Comparison of ENCODE assay signal across 18 cellular contexts in the genomic region with DNA sequence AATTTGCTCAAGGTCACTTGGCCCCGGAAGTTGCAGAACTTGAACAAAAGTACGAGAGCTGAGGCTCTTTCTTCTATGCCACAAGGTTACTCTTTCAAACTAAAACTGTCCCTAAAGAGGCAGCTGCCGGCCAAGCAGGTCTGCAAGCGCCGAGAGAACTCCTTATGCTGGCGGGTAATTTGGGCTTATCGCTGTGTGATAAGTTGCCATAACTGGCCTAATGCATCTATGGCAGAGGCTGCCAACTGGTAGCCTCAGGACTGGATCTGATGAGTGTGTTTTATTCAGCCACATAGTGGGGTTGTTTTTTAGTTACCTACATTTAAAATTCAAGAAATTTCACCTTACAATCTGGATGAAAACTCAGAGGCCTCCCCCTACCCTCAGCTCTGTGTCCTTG.
"Had no signal": no experiment of that assay in that cellular context is flagged by ENCODE, and none has a peak within 500 bp of the region (broad histone marks: within the 10 kb centered on the region; RNA-seq: fewer than 3 reads in every experiment).

No MANE protein-coding gene starts in this region.

- H3K4me3 ChIP-seq: coronary artery, left lung, lung, stomach, thoracic aorta, transverse colon had no signal

- H3K36me3 ChIP-seq: left lung, stomach, thoracic aorta, transverse colon had no signal

- H3K9me3 ChIP-seq: left lung, stomach, thoracic aorta, transverse colon had no signal

- ATAC-seq: left lung; natural killer cell treated with Interleukin-12 subunit alpha and Interleukin-12 subunit beta and Interleukin-15 and Interleukin-18, amount 100 ng/mL, for 72 hours had no signal

- H3K27me3 ChIP-seq: left lung, transverse colon had no signal

- H3K27ac ChIP-seq: coronary artery, left lung, stomach, thoracic aorta, transverse colon had no signal

- DNase-seq: effector CD4-positive, alpha-beta T cell; endodermal cell; erythroblast; immature natural killer cell; left lung; mesenchymal stem cell; midbrain; posterior cingulate gyrus; small intestine; stimulated activated CD4-positive, alpha-beta T cell treated with anti-CD3 and anti-CD28 coated beads, Interleukin-12 subunit alpha, Interleukin-12 subunit beta, amount 100 ng/mL, for 4 hours; stimulated activated naive CD4-positive, alpha-beta T cell; stomach; substantia nigra; transverse colon had no signal
